ENCODE assay signal across 14 cellular contexts in genomic region chr13:84366484-84366883, GRCh38.
"Had no signal": no experiment of that assay in that cellular context is flagged by ENCODE, and none has a peak within 500 bp of the region (broad histone marks: within the 10 kb centered on the region; RNA-seq: fewer than 3 reads in every experiment).

No MANE protein-coding gene starts in this region.

- H3K4me3 ChIP-seq: heart left ventricle, testis, upper lobe of right lung had no signal

- DNase-seq: activated B cell treated with CpG ODN at 0.5 μM for 24 hours; activated CD4-positive, alpha-beta T cell treated with anti-CD3 and anti-CD28 coated beads, Interleukin-2, amount 10 ng/mL, durations not matched to agents 7 days and 5 days; activated CD8-positive, alpha-beta memory T cell treated with anti-CD3 and anti-CD28 coated beads for 24 hours; activated naive CD4-positive, alpha-beta T cell treated with Interleukin-2 at 50 U/mL for 16 hours; activated naive CD8-positive, alpha-beta T cell treated with anti-CD3 and anti-CD28 coated beads, Interleukin-2, amount 50 U/mL, for 24 hours; dermis blood vessel endothelial cell; erythroblast; heart left ventricle; natural killer cell; stimulated activated CD4-positive, alpha-beta T cell treated with anti-CD3 and anti-CD28 coated beads, Interleukin-15, amount 100 ng/mL, for 24 hours; stimulated activated CD4-positive, alpha-beta T cell treated with anti-CD3 and anti-CD28 coated beads, Interleukin-4, amount 100 ng/mL, for 24 hours; testis; upper lobe of right lung had no signal

- H3K27me3 ChIP-seq: heart left ventricle, testis, upper lobe of right lung had no signal

- H3K36me3 ChIP-seq: heart left ventricle, upper lobe of right lung had no signal

- ATAC-seq: activated naive CD8-positive, alpha-beta T cell treated with anti-CD3 and anti-CD28 coated beads, Interleukin-2, amount 50 U/mL, for 24 hours; heart left ventricle; left lobe of liver; natural killer cell; upper lobe of right lung had no signal
